Comparison of ENCODE assay signal across 15 cellular contexts in the genomic region with DNA sequence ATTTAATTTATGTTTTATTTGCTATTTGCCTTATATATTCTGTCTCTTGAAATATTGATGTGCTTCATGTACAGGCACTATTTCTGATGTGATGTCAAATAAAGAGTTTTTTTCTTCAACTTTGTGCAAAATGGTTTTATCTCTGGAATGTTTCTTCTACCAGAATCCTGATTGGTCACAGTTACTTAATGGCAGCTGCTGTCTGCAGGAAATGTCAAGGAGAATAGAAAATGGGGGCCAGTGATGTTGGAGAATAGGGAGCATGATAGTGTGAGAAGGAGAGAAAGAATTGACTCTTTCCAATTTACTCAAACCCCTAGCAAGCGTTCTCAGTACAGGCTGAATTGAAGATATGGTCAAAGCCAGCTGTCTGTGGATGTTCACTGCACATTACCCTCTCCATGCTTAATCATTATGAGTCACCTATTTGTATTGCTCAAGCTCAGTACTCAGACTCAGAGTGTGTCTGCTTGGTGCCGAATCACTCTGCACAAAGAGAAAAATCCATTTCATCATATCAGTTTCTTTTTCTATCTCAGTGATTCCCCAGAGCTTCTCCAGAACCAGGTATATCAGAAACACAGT. TPM values are rescaled to one million over a fixed set of nuclear protein-coding genes. Genes with fewer than 3 reads are reported as not detected.
DNase-seq lines count a peak whose midpoint lies in the region; ATAC-seq lines count a peak whose summit lies in the region.
"Had no signal": no experiment of that assay in that cellular context is flagged by ENCODE, and none has a peak within 500 bp of the region (broad histone marks: within the 10 kb centered on the region; RNA-seq: fewer than 3 reads in every experiment).

No MANE protein-coding gene starts in this region.

- no peak overlapping the region for H3K27ac Mint-ChIP-seq in CD4-positive, alpha-beta memory T cell
- H3K27ac Mint-ChIP-seq: activated T-helper 1 cell treated with anti-CD3 and anti-CD28 coated beads, Interleukin-12 subunit alpha, Interleukin-12 subunit beta, Interleukin-2, Interleukin-4 antibody, amounts not matched to agents 30 ng/mL and 10 ng/mL and 1 ng/mL, durations not matched to agents 14 hours and 24 hours and 36 hours had no signal

- H3K9me3 ChIP-seq in CD4-positive, alpha-beta memory T cell (ENCODE audit: control insufficient read depth in 1 of 2, low read length in 2 of 2), result no peaks in the 10 kb centered on the region

- CTCF ChIA-PET in CD4-positive, alpha-beta memory T cell (lab: Charles Lee; ENCODE audit: partially characterized antibody), result no interaction called here

- H3K36me3 ChIP-seq in CD4-positive, alpha-beta memory T cell (ENCODE audit: insufficient read depth, low read length), result no peaks in the 10 kb centered on the region

- no peaks in the 10 kb centered on the region for H3K27me3 Mint-ChIP-seq in CD4-positive, alpha-beta memory T cell

- no peaks in the 10 kb centered on the region for H3K27me3 ChIP-seq in CD4-positive, alpha-beta memory T cell (ENCODE audit: insufficient read depth, low read length)

- H3K4me3 ChIP-seq in skeletal muscle cell (ENCODE audit: low read depth, low read length), result no peak overlapping the region
- H3K4me3 ChIP-seq in CD4-positive, alpha-beta memory T cell (ENCODE audit: low read length in 2 of 2), result no peak overlapping the region

- H3K36me3 Mint-ChIP-seq in CD4-positive, alpha-beta memory T cell, result no peaks in the 10 kb centered on the region

- H3K4me1 Mint-ChIP-seq in CD4-positive, alpha-beta memory T cell, result no peaks in the 10 kb centered on the region

- no peak for ATAC-seq in stimulated activated naive CD8-positive, alpha-beta T cell treated with anti-CD3 and anti-CD28 coated beads, Interleukin-15, Interleukin-2, amounts not matched to agents 100 U/mL and 50 U/mL, for 24 hours
- no peak for ATAC-seq in GM21367 (IDR thresholded peaks at IDR 0.05; ENCODE audit: unreplicated experiment)

- no peaks in the 10 kb centered on the region for H3K4me1 ChIP-seq in CD4-positive, alpha-beta memory T cell (ENCODE audit: insufficient read depth, low read length)

- H3K4me3 Mint-ChIP-seq in CD4-positive, alpha-beta memory T cell, result no peak overlapping the region
- H3K4me3 Mint-ChIP-seq: activated T-helper 1 cell treated with anti-CD3 and anti-CD28 coated beads, Interleukin-12 subunit alpha, Interleukin-12 subunit beta, Interleukin-2, Interleukin-4 antibody, amounts not matched to agents 30 ng/mL and 10 ng/mL and 1 ng/mL, durations not matched to agents 14 hours and 24 hours and 36 hours had no signal

- H3K9me3 Mint-ChIP-seq in CD4-positive, alpha-beta memory T cell, result peaks cover 0 to 12% (median under 1%) of the 10 kb centered on the region in 8 donors
- H3K9me3 Mint-ChIP-seq: activated T-helper 1 cell treated with anti-CD3 and anti-CD28 coated beads, Interleukin-12 subunit alpha, Interleukin-12 subunit beta, Interleukin-2, Interleukin-4 antibody, amounts not matched to agents 30 ng/mL and 10 ng/mL and 1 ng/mL, durations not matched to agents 14 hours and 24 hours and 36 hours had no signal

- H3K27ac ChIP-seq in CD4-positive, alpha-beta memory T cell (ENCODE audit: low read depth, low read length), result no peak overlapping the region
- H3K27ac ChIP-seq: 22Rv1 had no signal

- POLR2A ChIA-PET in CD4-positive, alpha-beta memory T cell (lab: Charles Lee; ENCODE audit: partially characterized antibody), result no interaction called here

- DNase-seq in DMS153 (lab: John Stamatoyannopoulos, UW) (peak; percentile 28), DMS153 treated with DMSO at 0.1 percent for 48 hours (lab: John Stamatoyannopoulos, UW; ENCODE audit: unreplicated experiment) (no peak), SHP77 (lab: John Stamatoyannopoulos, UW) (peak; percentile 32 to 40), fibroblast of peridontal ligament (ENCODE audit: extremely low read depth) (peak; percentile 80), skeletal muscle cell (ENCODE audit: low read depth) (peak; percentile 73)
- no peak for DNase-seq in stimulated activated naive CD8-positive, alpha-beta T cell treated with anti-CD3 and anti-CD28 coated beads, Interleukin-15, Interleukin-2, amounts not matched to agents 100 U/mL and 50 U/mL, for 24 hours
- DNase-seq in CD4-positive, alpha-beta memory T cell, result no peak
- DNase-seq: KBM-7, kidney, NCI-H526 treated with DMSO at 0.1 percent for 48 hours, retina had no signal

- intact Hi-C loops in CD4-positive, alpha-beta memory T cell (cut with micrococcal nuclease), result no loop called here

RNA-seq across cellular contexts. Expression of gene FAM47B, which starts 57.8 kb away (rescaled TPM):
- total RNA-seq in CD4-positive, alpha-beta memory T cell, result not detected
- polyA plus RNA-seq in CD4-positive, alpha-beta memory T cell, result not detected
- total RNA-seq: activated T-helper 1 cell treated with anti-CD3 and anti-CD28 coated beads, Interleukin-12 subunit alpha, Interleukin-12 subunit beta, Interleukin-2, Interleukin-4 antibody, amounts not matched to agents 30 ng/mL and 10 ng/mL and 1 ng/mL, durations not matched to agents 14 hours and 24 hours and 36 hours; dermis microvascular lymphatic vessel endothelial cell; kidney had no signal

Comparison
In these comparisons a context has a peak if more than half of its experiments do, and no peak if none do; other contexts are left out.
1. DNase-seq: peak in DMS153 (single experiment), SHP77 (2 of 2), fibroblast of peridontal ligament (single experiment) and skeletal muscle cell (single experiment); none in DMS153 treated with DMSO at 0.1 percent for 48 hours (single experiment), stimulated activated naive CD8-positive, alpha-beta T cell treated with anti-CD3 and anti-CD28 coated beads, Interleukin-15, Interleukin-2, amounts not matched to agents 100 U/mL and 50 U/mL, for 24 hours (single experiment) and CD4-positive, alpha-beta memory T cell (0 of 5).